Comparison of ENCODE assay signal across 21 cellular contexts in the genomic region with DNA sequence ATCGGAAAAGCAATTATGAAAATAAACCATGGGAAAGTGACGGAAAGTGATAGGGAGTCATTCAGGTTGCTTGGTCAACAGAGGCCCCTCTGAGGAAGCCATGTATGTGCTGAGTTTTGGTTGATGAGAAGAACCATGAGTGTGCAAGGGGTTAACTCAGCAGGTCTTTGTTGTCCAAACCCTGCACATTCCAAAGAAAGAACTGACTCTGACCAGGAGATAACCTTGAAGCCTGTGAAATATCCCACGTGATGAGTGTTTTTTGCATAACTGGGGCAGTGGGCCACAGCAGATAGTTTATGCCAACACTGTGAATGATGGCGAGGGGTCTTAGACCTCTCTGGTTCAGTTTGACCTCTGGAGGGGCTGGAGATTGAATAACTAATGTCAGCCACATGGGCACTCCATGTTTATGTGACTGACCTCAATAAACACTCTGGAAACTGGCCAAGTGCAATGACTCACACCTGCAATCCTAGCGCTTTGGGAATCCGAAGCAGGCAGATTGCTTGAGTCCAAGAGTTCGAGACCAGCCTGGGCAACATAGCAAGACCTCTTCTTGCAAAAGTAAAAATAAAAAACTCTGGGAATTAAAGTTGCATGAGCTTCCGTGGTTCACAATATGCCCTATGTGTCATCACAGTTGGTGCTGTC.
"Had no signal": no experiment of that assay in that cellular context is flagged by ENCODE, and none has a peak within 500 bp of the region (broad histone marks: within the 10 kb centered on the region; RNA-seq: fewer than 3 reads in every experiment).

No MANE protein-coding gene starts in this region.

- ATAC-seq: activated CD8-positive, alpha-beta memory T cell treated with anti-CD3 and anti-CD28 coated beads, Interleukin-2, amount 10 ng/mL, durations not matched to agents 7 days and 5 days; T-helper 17 cell had no signal

- H3K4me3 ChIP-seq: Peyer's patch had no signal

- H3K27ac ChIP-seq: Peyer's patch had no signal

- H3K27me3 ChIP-seq: Peyer's patch had no signal

- H3K4me1 ChIP-seq: Peyer's patch had no signal

- DNase-seq: activated B cell treated with CpG ODN at 0.5 μM for 24 hours; activated CD4-positive, alpha-beta T cell treated with anti-CD3 and anti-CD28 coated beads for 1 hour; activated CD4-positive, alpha-beta T cell treated with anti-CD3 and anti-CD28 coated beads, Interleukin-2, amount 10 ng/mL, durations not matched to agents 24 days and 14 days; activated CD4-positive, alpha-beta T cell treated with anti-CD3 and anti-CD28 coated beads, Interleukin-2, amount 50 U/mL, for 48 hours; activated CD8-positive, alpha-beta memory T cell treated with anti-CD3 and anti-CD28 coated beads, Interleukin-2, amount 10 ng/mL, durations not matched to agents 7 days and 5 days; activated effector memory CD4-positive, alpha-beta T cell treated with Interleukin-2 at 50 U/mL for 16 hours; activated naive CD4-positive, alpha-beta T cell; activated T-cell treated with anti-CD3 and anti-CD28 coated beads, Interleukin-2, amount 50 U/mL, for 24 hours; aorta; central memory CD4-positive, alpha-beta T cell; Karpas-422; NCI-H1105 treated with DMSO at 0.1 percent for 48 hours; NCI-H1436 treated with DMSO at 0.1 percent for 48 hours; NCI-H187; NCI-H2081; NCI-H446; NCI-H524; Peyer's patch; SHP77 treated with DMSO at 0.1 percent for 48 hours; T-helper 17 cell; T1000 had no signal

- H3K36me3 ChIP-seq: Peyer's patch had no signal

- H3K9me3 ChIP-seq: Peyer's patch had no signal
